Comparison of ENCODE assay signal across 1 cellular context in the genomic region with DNA sequence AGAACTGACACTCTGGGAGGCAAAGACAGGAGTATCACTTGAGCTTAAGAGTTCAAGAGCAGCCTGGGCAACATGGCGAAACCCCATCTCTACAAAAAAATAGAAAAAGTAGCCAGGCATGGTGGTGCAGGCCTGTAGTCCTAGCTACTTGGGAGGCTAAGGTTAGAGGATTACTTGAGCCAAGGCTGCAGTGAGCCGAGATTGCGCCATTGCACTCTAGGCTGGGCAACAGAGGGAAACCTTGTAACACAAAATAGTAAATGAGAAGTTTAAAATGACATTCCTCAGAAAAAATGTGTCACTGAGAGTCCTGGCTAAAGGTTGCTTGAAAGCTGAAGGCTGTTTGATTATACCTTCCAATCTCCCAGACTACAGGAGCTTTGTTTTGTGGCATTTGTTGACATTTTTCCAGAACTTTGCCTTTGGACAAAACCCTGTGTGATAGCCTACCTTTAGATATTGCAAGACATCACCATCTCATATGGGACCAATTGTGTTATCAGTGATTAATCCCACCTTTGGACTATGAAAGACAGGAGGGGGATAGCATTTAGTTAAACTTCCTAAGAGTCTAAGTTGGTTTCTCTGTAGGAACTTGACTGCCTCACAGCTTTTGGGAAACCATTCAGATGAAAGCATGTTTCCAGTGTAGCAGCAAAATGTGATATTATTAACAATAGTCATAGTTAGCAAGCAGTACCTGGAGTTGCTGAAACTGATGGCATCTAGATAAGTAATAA.
A peak's percentile ranks its signal among the peaks of the same experiment; 100 is the strongest.
TF ChIP-seq lines count a peak whose summit lies in the region.

No MANE protein-coding gene starts in this region.

TF ChIP-seq in HepG2, 621 proteins besides CTCF, POLR2A, EP300 and RAD21 (continued from another document):
- TF ChIP-seq, protein P1, sequence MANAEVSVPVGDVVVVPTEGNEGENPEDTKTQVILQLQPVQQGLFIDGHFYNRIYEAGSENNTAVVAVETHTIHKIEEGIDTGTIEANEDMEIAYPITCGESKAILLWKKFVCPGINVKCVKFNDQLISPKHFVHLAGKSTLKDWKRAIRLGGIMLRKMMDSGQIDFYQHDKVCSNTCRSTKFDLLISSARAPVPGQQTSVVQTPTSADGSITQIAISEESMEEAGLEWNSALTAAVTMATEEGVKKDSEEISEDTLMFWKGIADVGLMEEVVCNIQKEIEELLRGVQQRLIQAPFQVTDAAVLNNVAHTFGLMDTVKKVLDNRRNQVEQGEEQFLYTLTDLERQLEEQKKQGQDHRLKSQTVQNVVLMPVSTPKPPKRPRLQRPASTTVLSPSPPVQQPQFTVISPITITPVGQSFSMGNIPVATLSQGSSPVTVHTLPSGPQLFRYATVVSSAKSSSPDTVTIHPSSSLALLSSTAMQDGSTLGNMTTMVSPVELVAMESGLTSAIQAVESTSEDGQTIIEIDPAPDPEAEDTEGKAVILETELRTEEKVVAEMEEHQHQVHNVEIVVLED (CRISPR knock-in tag; IDR thresholded peaks at IDR 0.05; ENCODE audit: borderline replicate concordance), result peak; percentile 50; the same call in 1 of the 2 replicates
- TF ChIP-seq ZNF720 (CRISPR knock-in tag; IDR thresholded peaks at IDR 0.05), result no peak
- no peak for TF ChIP-seq SMC3 (IDR thresholded peaks at IDR 0.05; ENCODE audit: low read length)
- TF ChIP-seq KDM5A (IDR thresholded peaks at IDR 0.05; ENCODE audit: borderline replicate concordance, low read length), result no peak
- TF ChIP-seq, protein P2, sequence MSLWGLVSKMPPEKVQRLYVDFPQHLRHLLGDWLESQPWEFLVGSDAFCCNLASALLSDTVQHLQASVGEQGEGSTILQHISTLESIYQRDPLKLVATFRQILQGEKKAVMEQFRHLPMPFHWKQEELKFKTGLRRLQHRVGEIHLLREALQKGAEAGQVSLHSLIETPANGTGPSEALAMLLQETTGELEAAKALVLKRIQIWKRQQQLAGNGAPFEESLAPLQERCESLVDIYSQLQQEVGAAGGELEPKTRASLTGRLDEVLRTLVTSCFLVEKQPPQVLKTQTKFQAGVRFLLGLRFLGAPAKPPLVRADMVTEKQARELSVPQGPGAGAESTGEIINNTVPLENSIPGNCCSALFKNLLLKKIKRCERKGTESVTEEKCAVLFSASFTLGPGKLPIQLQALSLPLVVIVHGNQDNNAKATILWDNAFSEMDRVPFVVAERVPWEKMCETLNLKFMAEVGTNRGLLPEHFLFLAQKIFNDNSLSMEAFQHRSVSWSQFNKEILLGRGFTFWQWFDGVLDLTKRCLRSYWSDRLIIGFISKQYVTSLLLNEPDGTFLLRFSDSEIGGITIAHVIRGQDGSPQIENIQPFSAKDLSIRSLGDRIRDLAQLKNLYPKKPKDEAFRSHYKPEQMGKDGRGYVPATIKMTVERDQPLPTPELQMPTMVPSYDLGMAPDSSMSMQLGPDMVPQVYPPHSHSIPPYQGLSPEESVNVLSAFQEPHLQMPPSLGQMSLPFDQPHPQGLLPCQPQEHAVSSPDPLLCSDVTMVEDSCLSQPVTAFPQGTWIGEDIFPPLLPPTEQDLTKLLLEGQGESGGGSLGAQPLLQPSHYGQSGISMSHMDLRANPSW (CRISPR knock-in tag; IDR thresholded peaks at IDR 0.05; ENCODE audit: borderline replicate concordance), result no peak
- no peak for TF ChIP-seq WIZ (CRISPR knock-in tag; IDR thresholded peaks at IDR 0.05)
- no peak for TF ChIP-seq GPN1 (CRISPR knock-in tag; IDR thresholded peaks at IDR 0.05; ENCODE audit: borderline replicate concordance)
- TF ChIP-seq ZFX (CRISPR knock-in tag; IDR thresholded peaks at IDR 0.05; ENCODE audit: low read depth), result peak; percentile 27; the same call in 1 of the 2 replicates
- TF ChIP-seq ZNF17 (CRISPR knock-in tag; IDR thresholded peaks at IDR 0.05), result no peak
- no peak for TF ChIP-seq ARID2 (CRISPR knock-in tag; IDR thresholded peaks at IDR 0.05; ENCODE audit: borderline replicate concordance)
- TF ChIP-seq, protein P3, sequence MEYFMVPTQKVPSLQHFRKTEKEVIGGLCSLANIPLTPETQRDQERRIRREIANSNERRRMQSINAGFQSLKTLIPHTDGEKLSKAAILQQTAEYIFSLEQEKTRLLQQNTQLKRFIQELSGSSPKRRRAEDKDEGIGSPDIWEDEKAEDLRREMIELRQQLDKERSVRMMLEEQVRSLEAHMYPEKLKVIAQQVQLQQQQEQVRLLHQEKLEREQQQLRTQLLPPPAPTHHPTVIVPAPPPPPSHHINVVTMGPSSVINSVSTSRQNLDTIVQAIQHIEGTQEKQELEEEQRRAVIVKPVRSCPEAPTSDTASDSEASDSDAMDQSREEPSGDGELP (IDR thresholded peaks at IDR 0.05; ENCODE audit: borderline replicate concordance, low read depth), result peak; percentile 3; the same call in 1 of the 2 replicates
- TF ChIP-seq EED (CRISPR knock-in tag; IDR thresholded peaks at IDR 0.05), result no peak
- TF ChIP-seq ZNF256 (CRISPR knock-in tag; conservative IDR thresholded peaks at IDR 0.05), result no peak
- no peak for TF ChIP-seq MEIS1 (CRISPR knock-in tag; IDR thresholded peaks at IDR 0.05; ENCODE audit: borderline replicate concordance)
- TF ChIP-seq, protein P4, sequence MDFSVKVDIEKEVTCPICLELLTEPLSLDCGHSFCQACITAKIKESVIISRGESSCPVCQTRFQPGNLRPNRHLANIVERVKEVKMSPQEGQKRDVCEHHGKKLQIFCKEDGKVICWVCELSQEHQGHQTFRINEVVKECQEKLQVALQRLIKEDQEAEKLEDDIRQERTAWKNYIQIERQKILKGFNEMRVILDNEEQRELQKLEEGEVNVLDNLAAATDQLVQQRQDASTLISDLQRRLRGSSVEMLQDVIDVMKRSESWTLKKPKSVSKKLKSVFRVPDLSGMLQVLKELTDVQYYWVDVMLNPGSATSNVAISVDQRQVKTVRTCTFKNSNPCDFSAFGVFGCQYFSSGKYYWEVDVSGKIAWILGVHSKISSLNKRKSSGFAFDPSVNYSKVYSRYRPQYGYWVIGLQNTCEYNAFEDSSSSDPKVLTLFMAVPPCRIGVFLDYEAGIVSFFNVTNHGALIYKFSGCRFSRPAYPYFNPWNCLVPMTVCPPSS (IDR thresholded peaks at IDR 0.05), result no peak
- peak; percentile 73; the same call in 1 of the 2 replicates for TF ChIP-seq CHD4 (IDR thresholded peaks at IDR 0.05; ENCODE audit: borderline replicate concordance, low read length)
- no peak for TF ChIP-seq ZNF552 (CRISPR knock-in tag; IDR thresholded peaks at IDR 0.05; ENCODE audit: borderline replicate concordance)
- peak; percentile 31; the same call in 1 of the 2 replicates for TF ChIP-seq YEATS4 (CRISPR knock-in tag; IDR thresholded peaks at IDR 0.05; ENCODE audit: borderline replicate concordance)
- TF ChIP-seq ZNF557 (CRISPR knock-in tag; IDR thresholded peaks at IDR 0.05), result no peak
- 0 out of 2 replicates have a peak, but pooled peaks have one; percentile 36 for TF ChIP-seq ZNF3 (CRISPR knock-in tag; IDR thresholded peaks at IDR 0.05)
- TF ChIP-seq, protein P5, sequence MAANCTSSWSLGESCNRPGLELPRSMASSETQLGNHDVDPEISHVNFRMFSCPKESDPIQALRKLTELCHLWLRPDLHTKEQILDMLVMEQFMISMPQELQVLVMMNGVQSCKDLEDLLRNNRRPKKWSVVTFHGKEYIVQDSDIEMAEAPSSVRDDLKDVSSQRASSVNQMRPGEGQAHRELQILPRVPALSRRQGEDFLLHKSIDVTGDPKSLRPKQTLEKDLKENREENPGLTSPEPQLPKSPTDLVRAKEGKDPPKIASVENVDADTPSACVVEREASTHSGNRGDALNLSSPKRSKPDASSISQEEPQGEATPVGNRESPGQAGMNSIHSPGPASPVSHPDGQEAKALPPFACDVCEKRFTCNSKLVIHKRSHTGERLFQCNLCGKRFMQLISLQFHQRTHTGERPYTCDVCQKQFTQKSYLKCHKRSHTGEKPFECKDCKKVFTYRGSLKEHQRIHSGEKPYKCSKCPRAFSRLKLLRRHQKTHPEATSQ (CRISPR knock-in tag; IDR thresholded peaks at IDR 0.05; ENCODE audit: borderline replicate concordance), result no peak
- TF ChIP-seq ZMYM2 (CRISPR knock-in tag; IDR thresholded peaks at IDR 0.05), result peak; percentile 82
- peak; percentile 75 for TF ChIP-seq ZMYM3 (CRISPR knock-in tag; IDR thresholded peaks at IDR 0.05)
- no peak for TF ChIP-seq TAF1 (CRISPR knock-in tag; IDR thresholded peaks at IDR 0.05)
- no peak for TF ChIP-seq CREB1 (IDR thresholded peaks at IDR 0.05)
- 0 out of 2 replicates have a peak, but pooled peaks have one; percentile 6 for TF ChIP-seq CREB1 (CRISPR knock-in tag; IDR thresholded peaks at IDR 0.05)
- TF ChIP-seq CENPT (CRISPR knock-in tag; IDR thresholded peaks at IDR 0.05; ENCODE audit: low read depth), result no peak
- TF ChIP-seq ZNF7 (CRISPR knock-in tag; IDR thresholded peaks at IDR 0.05), result no peak
- TF ChIP-seq ZNF660 (CRISPR knock-in tag; IDR thresholded peaks at IDR 0.05; ENCODE audit: borderline replicate concordance, low read depth), result no peak
- TF ChIP-seq ZFYVE20 (CRISPR knock-in tag; IDR thresholded peaks at IDR 0.05; ENCODE audit: borderline replicate concordance, low read depth), result no peak
